In the genomic region with DNA sequence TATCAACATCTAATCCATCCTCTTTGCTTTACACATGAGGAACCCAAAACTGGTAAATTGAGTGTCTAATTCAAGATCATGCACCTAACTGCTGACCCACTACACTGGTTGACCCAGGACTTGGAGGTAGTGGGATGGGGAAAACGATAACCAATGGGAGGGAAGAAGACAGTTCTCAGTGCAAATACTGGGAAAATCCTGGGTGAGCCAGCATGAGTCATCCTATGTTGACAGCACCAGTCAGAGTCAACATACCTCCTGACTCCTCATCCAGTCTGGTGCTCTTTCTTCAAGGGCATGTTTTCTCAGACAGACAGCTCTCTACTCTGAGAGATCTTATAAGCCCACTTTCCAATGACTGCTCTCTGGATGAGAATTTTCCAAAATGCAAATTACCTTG, we compare ENCODE assay signal across 13 cellular contexts.
DNase-seq lines count a peak whose midpoint lies in the region; ATAC-seq and TF ChIP-seq lines count a peak whose summit lies in the region.
"Had no signal": no experiment of that assay in that cellular context is flagged by ENCODE, and none has a peak within 500 bp of the region (broad histone marks: within the 10 kb centered on the region; RNA-seq: fewer than 3 reads in every experiment).

No MANE protein-coding gene starts in this region.

- no peak overlapping the region for H3K27ac ChIP-seq in naive thymus-derived CD4-positive, alpha-beta T cell (ENCODE audit: low read depth, low read length)
- H3K27ac ChIP-seq: SK-N-MC had no signal

- CTCF ChIA-PET in naive thymus-derived CD4-positive, alpha-beta T cell (lab: Charles Lee): no interaction called here

- H3K4me1 ChIP-seq in naive thymus-derived CD4-positive, alpha-beta T cell (ENCODE audit: control insufficient read depth in 2 of 2, insufficient read depth in 2 of 2, low read length in 2 of 2): peaks cover 6 to 10% of the 10 kb centered on the region in 2 donors

- H3K4me3 ChIP-seq in MG63 (no peak overlapping the region), choroid plexus epithelial cell (ENCODE audit: low read depth, low read length) (no peak overlapping the region)
- H3K4me3 ChIP-seq in naive thymus-derived CD4-positive, alpha-beta T cell (ENCODE audit: low read length): no peak overlapping the region
- H3K4me3 ChIP-seq: SK-N-MC had no signal

- DNase-seq in ELR (ENCODE audit: low read depth): peak; percentile 93
- DNase-seq in MG63: peak; percentile 64
- DNase-seq in choroid plexus epithelial cell (ENCODE audit: low read depth): peak; percentile 96
- DNase-seq in naive thymus-derived CD4-positive, alpha-beta T cell: no peak
- DNase-seq in OCI-M1 (lab: John Stamatoyannopoulos, UW): no peak
- DNase-seq in erythroblast (lab: John Stamatoyannopoulos, UW): no peak
- DNase-seq in NCI-H526 (lab: John Stamatoyannopoulos, UW): no peak
- DNase-seq in type B pancreatic cell (ENCODE audit: extremely low spot score, unreplicated experiment): no peak
- DNase-seq: activated CD8-positive, alpha-beta memory T cell treated with anti-CD3 and anti-CD28 coated beads, Interleukin-2, amount 10 ng/mL, durations not matched to agents 7 days and 5 days; effector CD4-positive, alpha-beta T cell; NCI-H1436 had no signal

- H3K36me3 Mint-ChIP-seq in naive thymus-derived CD4-positive, alpha-beta T cell: peaks cover 0 to 59% (median 0%) of the 10 kb centered on the region in 5 donors
- H3K36me3 Mint-ChIP-seq in type B pancreatic cell: no peaks in the 10 kb centered on the region

- peaks cover 5 to 14% (median 13%) of the 10 kb centered on the region in 7 donors for H3K4me1 Mint-ChIP-seq in naive thymus-derived CD4-positive, alpha-beta T cell
- no peaks in the 10 kb centered on the region for H3K4me1 Mint-ChIP-seq in type B pancreatic cell (ENCODE audit: unreplicated experiment)
- H3K4me1 Mint-ChIP-seq: memory B cell had no signal

- H3K36me3 ChIP-seq in MG63: no peaks in the 10 kb centered on the region
- H3K36me3 ChIP-seq in naive thymus-derived CD4-positive, alpha-beta T cell (ENCODE audit: control insufficient read depth in 2 of 3, insufficient read depth in 3 of 3, low read length in 3 of 3): no peaks in the 10 kb centered on the region

- no peak overlapping the region for H3K4me3 Mint-ChIP-seq in naive thymus-derived CD4-positive, alpha-beta T cell
- no peak overlapping the region for H3K4me3 Mint-ChIP-seq in type B pancreatic cell
- H3K4me3 Mint-ChIP-seq: activated CD8-positive, alpha-beta memory T cell treated with anti-CD3 and anti-CD28 coated beads, Interleukin-2, amount 10 ng/mL, durations not matched to agents 7 days and 5 days; memory B cell had no signal

- H3K27ac Mint-ChIP-seq in naive thymus-derived CD4-positive, alpha-beta T cell: no peak overlapping the region
- no peak overlapping the region for H3K27ac Mint-ChIP-seq in type B pancreatic cell
- H3K27ac Mint-ChIP-seq: activated CD8-positive, alpha-beta memory T cell treated with anti-CD3 and anti-CD28 coated beads, Interleukin-2, amount 10 ng/mL, durations not matched to agents 7 days and 5 days; memory B cell had no signal

- peaks cover 2 to 44% (median 10%) of the 10 kb centered on the region in 11 donors for H3K9me3 Mint-ChIP-seq in naive thymus-derived CD4-positive, alpha-beta T cell
- peaks cover 5% of the 10 kb centered on the region for H3K9me3 Mint-ChIP-seq in type B pancreatic cell

- intact Hi-C loops in naive thymus-derived CD4-positive, alpha-beta T cell (cut with micrococcal nuclease): no loop called here

- no peaks in the 10 kb centered on the region for H3K27me3 ChIP-seq in MG63
- no peaks in the 10 kb centered on the region for H3K27me3 ChIP-seq in naive thymus-derived CD4-positive, alpha-beta T cell (ENCODE audit: control insufficient read depth in 2 of 2, insufficient read depth in 2 of 2, low read length in 2 of 2)

- no peak for TF ChIP-seq CTCF in choroid plexus epithelial cell (conservative IDR thresholded peaks at IDR 0.05; ENCODE audit: low read depth, low read length)
- TF ChIP-seq CTCF in type B pancreatic cell (conservative IDR thresholded peaks at IDR 0.05): no peak

- H3K27me3 Mint-ChIP-seq in naive thymus-derived CD4-positive, alpha-beta T cell: no peaks in the 10 kb centered on the region
- no peaks in the 10 kb centered on the region for H3K27me3 Mint-ChIP-seq in type B pancreatic cell
- H3K27me3 Mint-ChIP-seq: activated CD8-positive, alpha-beta memory T cell treated with anti-CD3 and anti-CD28 coated beads, Interleukin-2, amount 10 ng/mL, durations not matched to agents 7 days and 5 days; memory B cell had no signal

- peak; percentile 31 for ATAC-seq in naive thymus-derived CD4-positive, alpha-beta T cell
- ATAC-seq: activated CD8-positive, alpha-beta memory T cell treated with anti-CD3 and anti-CD28 coated beads, Interleukin-2, amount 10 ng/mL, durations not matched to agents 7 days and 5 days had no signal

- POLR2A ChIA-PET in naive thymus-derived CD4-positive, alpha-beta T cell (lab: Charles Lee): no interaction called here

- peaks cover 2% of the 10 kb centered on the region for H3K9me3 ChIP-seq in MG63
- H3K9me3 ChIP-seq in naive thymus-derived CD4-positive, alpha-beta T cell (ENCODE audit: control insufficient read depth in 2 of 3, low read length in 3 of 3): no peaks in the 10 kb centered on the region

- no peak for TF ChIP-seq POLR2A in erythroblast (IDR thresholded peaks at IDR 0.05; ENCODE audit: low read length)

Comparison
In these comparisons a context has a peak if more than half of its experiments do, and no peak if none do; other contexts are left out.
1. DNase-seq: peak in ELR (single experiment), MG63 (single experiment) and choroid plexus epithelial cell (single experiment); none in naive thymus-derived CD4-positive, alpha-beta T cell (0 of 9), OCI-M1 (single experiment), erythroblast (0 of 2), NCI-H526 (0 of 2) and type B pancreatic cell (single experiment).